Comparison of ENCODE assay signal across 1 cellular context in the genomic region with DNA sequence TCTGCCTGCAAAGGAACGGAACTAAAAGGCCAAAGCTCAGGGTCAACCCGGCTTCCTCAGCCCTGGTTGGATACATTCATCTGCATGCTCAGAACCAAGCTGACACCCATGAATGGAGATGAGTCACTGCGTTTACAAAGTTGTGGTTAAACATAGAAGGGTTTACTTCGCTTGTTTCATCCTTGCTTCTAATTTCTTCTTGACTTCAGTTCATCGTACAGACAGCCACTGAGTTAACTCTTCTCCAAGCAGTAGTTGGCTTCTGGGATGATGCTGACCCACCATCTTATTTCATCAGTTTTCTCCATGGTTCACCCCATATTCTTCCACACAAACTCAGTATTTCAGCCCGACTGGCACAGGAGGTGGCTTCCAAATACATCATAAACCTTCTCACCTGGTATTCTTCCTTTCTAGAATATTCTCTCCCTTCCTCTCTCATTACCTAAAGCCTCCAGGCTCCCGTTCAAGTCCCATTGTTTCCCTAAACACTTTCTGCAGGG.
TF ChIP-seq lines count a peak whose summit lies in the region.

No MANE protein-coding gene starts in this region.

TF ChIP-seq in HCT116, 20 proteins besides CTCF, POLR2A, EP300 and RAD21 (continued from another document):
- TF ChIP-seq, protein P1, sequence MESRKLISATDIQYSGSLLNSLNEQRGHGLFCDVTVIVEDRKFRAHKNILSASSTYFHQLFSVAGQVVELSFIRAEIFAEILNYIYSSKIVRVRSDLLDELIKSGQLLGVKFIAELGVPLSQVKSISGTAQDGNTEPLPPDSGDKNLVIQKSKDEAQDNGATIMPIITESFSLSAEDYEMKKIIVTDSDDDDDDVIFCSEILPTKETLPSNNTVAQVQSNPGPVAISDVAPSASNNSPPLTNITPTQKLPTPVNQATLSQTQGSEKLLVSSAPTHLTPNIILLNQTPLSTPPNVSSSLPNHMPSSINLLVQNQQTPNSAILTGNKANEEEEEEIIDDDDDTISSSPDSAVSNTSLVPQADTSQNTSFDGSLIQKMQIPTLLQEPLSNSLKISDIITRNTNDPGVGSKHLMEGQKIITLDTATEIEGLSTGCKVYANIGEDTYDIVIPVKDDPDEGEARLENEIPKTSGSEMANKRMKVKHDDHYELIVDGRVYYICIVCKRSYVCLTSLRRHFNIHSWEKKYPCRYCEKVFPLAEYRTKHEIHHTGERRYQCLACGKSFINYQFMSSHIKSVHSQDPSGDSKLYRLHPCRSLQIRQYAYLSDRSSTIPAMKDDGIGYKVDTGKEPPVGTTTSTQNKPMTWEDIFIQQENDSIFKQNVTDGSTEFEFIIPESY (IDR thresholded peaks at IDR 0.05; ENCODE audit: extremely low read depth, insufficient replicate concordance, low read length), result no peak
- TF ChIP-seq, protein P2, sequence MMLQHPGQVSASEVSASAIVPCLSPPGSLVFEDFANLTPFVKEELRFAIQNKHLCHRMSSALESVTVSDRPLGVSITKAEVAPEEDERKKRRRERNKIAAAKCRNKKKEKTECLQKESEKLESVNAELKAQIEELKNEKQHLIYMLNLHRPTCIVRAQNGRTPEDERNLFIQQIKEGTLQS (IDR thresholded peaks at IDR 0.05), result no peak
- no peak for TF ChIP-seq POLR2AphosphoS5 (IDR thresholded peaks at IDR 0.05; ENCODE audit: low read depth, low read length)
- TF ChIP-seq ZFX (IDR thresholded peaks at IDR 0.05), result no peak
- no peak for TF ChIP-seq ELF1 (IDR thresholded peaks at IDR 0.05; ENCODE audit: borderline replicate concordance, low read depth)
- TF ChIP-seq SIN3A (IDR thresholded peaks at IDR 0.05; ENCODE audit: low read depth), result no peak
- no peak for TF ChIP-seq YY1 (IDR thresholded peaks at IDR 0.05; ENCODE audit: extremely low read depth, insufficient replicate concordance, low read depth, low read length)
- no peak for TF ChIP-seq CEBPB (IDR thresholded peaks at IDR 0.05; ENCODE audit: low read depth)
- no peak for TF ChIP-seq MAX (IDR thresholded peaks at IDR 0.05)
- TF ChIP-seq TCF7L2 (IDR thresholded peaks at IDR 0.05; ENCODE audit: borderline replicate concordance, extremely low read depth, insufficient read depth, insufficient read length), result no peak
- no peak for TF ChIP-seq EZH2 (IDR thresholded peaks at IDR 0.05)
- TF ChIP-seq JUND (IDR thresholded peaks at IDR 0.05), result no peak
